Comparison of ENCODE assay signal across 8 cellular contexts in genomic region chr7:98165827-98166667, GRCh38. TPM values are rescaled to one million over a fixed set of nuclear protein-coding genes. Genes with fewer than 3 reads are reported as not detected.
DNase-seq lines count a peak whose midpoint lies in the region; ATAC-seq and TF ChIP-seq lines count a peak whose summit lies in the region.

No MANE protein-coding gene starts in this region.

- no peaks in the 10 kb centered on the region for H3K4me1 ChIP-seq in Caco-2

- no peaks in the 10 kb centered on the region for H3K9me3 Mint-ChIP-seq in Caco-2 (ENCODE audit: unreplicated experiment)

- no peak overlapping the region for H3K27ac Mint-ChIP-seq in Caco-2 (ENCODE audit: unreplicated experiment)

- H3K36me3 Mint-ChIP-seq in Caco-2 (ENCODE audit: insufficient read depth, unreplicated experiment), result peaks cover 6% of the 10 kb centered on the region

- CTCF ChIA-PET in Caco-2 (lab: Charles Lee), result interaction anchor here (0.6 to 5.5 kb wide), 7 partner anchors 17 to 293 kb away, joined by 3 to 79 read pairs (median 4); partner anchors contain the start of gene LMTK2

- no peaks in the 10 kb centered on the region for H3K27me3 Mint-ChIP-seq in Caco-2 (ENCODE audit: insufficient read depth, unreplicated experiment)

- no TSS peak for BruUV-seq in Caco-2 (replicated peaks; lab: Mats Ljungman, UMichigan)

- H3K4me3 Mint-ChIP-seq in Caco-2 (ENCODE audit: unreplicated experiment), result no peak overlapping the region

- H3K36me3 ChIP-seq in Caco-2 (ENCODE audit: control insufficient read depth, insufficient read depth, low read length), result no peaks in the 10 kb centered on the region

- peak; percentile 77 to 80 for TF ChIP-seq CTCF in Caco-2 (IDR thresholded peaks at IDR 0.05; ENCODE audit: insufficient read depth in 1 of 2, low read depth in 1 of 2, low read length in 1 of 2, severe bottlenecking in 1 of 2, unreplicated experiment in 1 of 2)

- POLR2A ChIA-PET in Caco-2 (lab: Charles Lee), result no interaction called here

- peaks cover 6% of the 10 kb centered on the region for H3K4me1 Mint-ChIP-seq in Caco-2 (ENCODE audit: low read depth, unreplicated experiment)

- intact Hi-C loops in Caco-2 (cut with micrococcal nuclease; ENCODE audit: unreplicated experiment), result loop anchor here (5.0 kb wide), 1 partner anchor 294 kb away; the partner anchor contains the start of gene ASNS
- intact Hi-C loops in head of caudate nucleus (cut with DNase I), result loop anchor here (5.0 kb wide), 2 partner anchors 59 to 144 kb away; partner anchors contain the start of gene LMTK2

- no peaks in the 10 kb centered on the region for H3K27me3 ChIP-seq in Caco-2 (replicated peaks; ENCODE audit: control insufficient read depth, insufficient read depth, low read length)

- DNase-seq in Caco-2, result peak; percentile 73 to 77
- peak; percentile 36 for DNase-seq in H4 (ENCODE audit: low spot score)
- DNase-seq in NCI-H345 treated with DMSO at 0.1 percent for 48 hours (lab: John Stamatoyannopoulos, UW; ENCODE audit: unreplicated experiment), result peak; percentile 2
- DNase-seq in activated T-cell treated with anti-CD3 and anti-CD28 coated beads for 48 hours (ENCODE audit: low read depth), result peak; percentile 43
- DNase-seq in head of caudate nucleus, result peak; percentile 45 to 85 (median 72)
- peak; percentile 27 for DNase-seq in renal cortical epithelial cell (ENCODE audit: low read depth)
- no peak for DNase-seq in epidermal melanocyte (ENCODE audit: insufficient read length, low spot score)

- no peaks in the 10 kb centered on the region for H3K9me3 ChIP-seq in Caco-2

- no peak for ATAC-seq in HG02981 (IDR thresholded peaks at IDR 0.05; ENCODE audit: unreplicated experiment)

- no peak overlapping the region for H3K4me3 ChIP-seq in Caco-2 (ENCODE audit: low read depth, low read length)

RNA-seq across cellular contexts. Expression of gene BHLHA15, which starts 45.2 kb away (rescaled TPM):
- total RNA-seq in Caco-2 (2022) (3.4 and 3.6 TPM in 2 replicates), renal cortical epithelial cell (0.94 and 1.0 TPM in 2 replicates)
- total RNA-seq in H4 (2014; rRNA removed; shearing (Covaris generic)), result not detected in 2 replicates

RNA-seq across cellular contexts. Expression of gene LMTK2, which starts 59.4 kb away (rescaled TPM):
- total RNA-seq in Caco-2 (2022), result 21.9 and 22.3 TPM in 2 replicates
- 7.1 and 7.5 TPM in 2 replicates for total RNA-seq in H4 (2014; rRNA removed; shearing (Covaris generic))
- 10.9 and 23.2 TPM in 2 replicates for total RNA-seq in renal cortical epithelial cell
